29 cellular contexts compared by ENCODE assay signal in the genomic region with DNA sequence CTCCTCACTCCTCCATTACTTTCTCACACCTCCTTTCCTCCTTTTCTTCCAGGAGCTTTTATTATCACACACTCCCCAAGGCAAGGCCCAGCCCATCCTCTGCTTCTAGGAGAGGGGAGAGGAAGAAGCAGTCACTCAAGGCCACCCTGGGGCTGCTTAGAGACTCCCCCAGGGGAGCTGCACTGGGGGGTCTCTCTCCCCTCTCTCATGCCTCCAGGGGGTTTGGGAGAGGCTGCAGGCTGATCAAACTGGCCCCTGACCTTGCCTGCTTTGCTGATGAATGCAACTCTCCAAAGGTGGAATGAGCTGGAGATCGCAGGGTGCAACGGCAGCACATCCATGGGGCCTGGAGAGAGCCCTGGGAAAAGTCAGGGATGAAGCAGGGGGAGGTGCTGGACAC.
DNase-seq lines count a peak whose midpoint lies in the region; TF ChIP-seq lines count a peak whose summit lies in the region.
"Had no signal": no experiment of that assay in that cellular context is flagged by ENCODE, and none has a peak within 500 bp of the region (broad histone marks: within the 10 kb centered on the region; RNA-seq: fewer than 3 reads in every experiment).

No MANE protein-coding gene starts in this region.

- H3K4me2 ChIP-seq in osteoblast (ENCODE audit: insufficient read depth, low read length) = no peak overlapping the region
- H3K4me2 ChIP-seq: A549; BLaER1; BLaER1 treated with 17β-estradiol and CSF1 and Interleukin-3, amounts not matched to agents 10 nM and 100 nM had no signal

- H3K27ac ChIP-seq in HEK293 (ENCODE audit: extremely low read depth, low read depth, low read length) (no peak overlapping the region), osteoblast (ENCODE audit: low read depth, low read length) (no peak overlapping the region)
- H3K27ac ChIP-seq: 22Rv1; A549; BLaER1; BLaER1 treated with 17β-estradiol and CSF1 and Interleukin-3, amounts not matched to agents 10 nM and 100 nM; C4-2B had no signal

- H3K4me1 ChIP-seq in HEK293 (ENCODE audit: control insufficient read depth, insufficient read depth, low read length) (no peaks in the 10 kb centered on the region), osteoblast (ENCODE audit: insufficient read depth, low read length) (no peaks in the 10 kb centered on the region)
- H3K4me1 ChIP-seq: A549, BE2C, Caco-2 had no signal

- no peak for TF ChIP-seq CTCF in HEK293 (tag by site-specific recombination; IDR thresholded peaks at IDR 0.05)
- TF ChIP-seq CTCF in osteoblast (IDR thresholded peaks at IDR 0.05; ENCODE audit: extremely low read depth, low read depth, low read length) = no peak

- H3K9me3 ChIP-seq in HEK293 (ENCODE audit: control insufficient read depth, insufficient read depth, low read depth, low read length) (no peaks in the 10 kb centered on the region), osteoblast (ENCODE audit: low read depth, low read length) (no peaks in the 10 kb centered on the region)
- H3K9me3 ChIP-seq: A549; BE2C; BLaER1; BLaER1 treated with 17β-estradiol and CSF1 and Interleukin-3, amounts not matched to agents 10 nM and 100 nM; Caco-2 had no signal

- H3K36me3 ChIP-seq in HEK293 (ENCODE audit: control insufficient read depth in 2 of 2, insufficient read depth in 1 of 2, low read length in 2 of 2) (no peaks in the 10 kb centered on the region), osteoblast (ENCODE audit: insufficient read depth, low read length) (no peaks in the 10 kb centered on the region)
- H3K36me3 ChIP-seq: BE2C; BLaER1; BLaER1 treated with 17β-estradiol and CSF1 and Interleukin-3, amounts not matched to agents 10 nM and 100 nM had no signal

- H4K20me1 ChIP-seq in osteoblast (ENCODE audit: insufficient read depth, low read length) = no peaks in the 10 kb centered on the region
- H4K20me1 ChIP-seq: BLaER1 had no signal

- DNase-seq in osteoblast (ENCODE audit: insufficient read length, low spot score, missing footprints) (peak; percentile 62), NCI-H187 treated with DMSO at 0.1 percent for 48 hours (lab: John Stamatoyannopoulos, UW) (no peak), NCI-H187 (lab: John Stamatoyannopoulos, UW) (no peak)
- DNase-seq: 8988T; ACHN; AML-193; BE2C; C1 segment of cervical spinal cord; Caco-2; Calu3; CD4-positive, alpha-beta memory T cell; CD4-positive, alpha-beta T cell; CD4-positive, CD25-positive, alpha-beta regulatory T cell; CD8-positive, alpha-beta memory T cell; CD8-positive, alpha-beta T cell; COR-L47; DMS 273 treated with DMSO at 0.1 percent for 48 hours; DMS153; DMS53; DMS79; DMS79 treated with DMSO at 0.1 percent for 48 hours; DND-41; EL had no signal

- H3K4me3 ChIP-seq in HEK293 (ENCODE audit: low read depth, low read length) = no peak overlapping the region
- no peak overlapping the region for H3K4me3 ChIP-seq in osteoblast (ENCODE audit: insufficient read depth, low read length)
- H3K4me3 ChIP-seq: A549; BLaER1; BLaER1 treated with 17β-estradiol and CSF1 and Interleukin-3, amounts not matched to agents 10 nM and 100 nM had no signal

- peaks cover 7% of the 10 kb centered on the region for H3K27me3 ChIP-seq in osteoblast (ENCODE audit: insufficient read depth, low read length)
- H3K27me3 ChIP-seq: BE2C; BLaER1; BLaER1 treated with 17β-estradiol and CSF1 and Interleukin-3, amounts not matched to agents 10 nM and 100 nM had no signal

- no peak overlapping the region for H2AFZ ChIP-seq in osteoblast (ENCODE audit: low read length)

- CTCF ChIA-PET in HEK293 (lab: Yijun Ruan, JAX) = no interaction called here

- no peaks in the 10 kb centered on the region for H3K79me2 ChIP-seq in osteoblast (ENCODE audit: insufficient read depth, low read length)

- POLR2A ChIA-PET in HEK293 (lab: Yijun Ruan, JAX) = no interaction called here

TF ChIP-seq in HEK293, 187 proteins besides CTCF, POLR2A, EP300 and RAD21:
- TF ChIP-seq ZNF19 (tag by site-specific recombination; IDR thresholded peaks at IDR 0.05; ENCODE audit: low read depth) (no peak), GLIS1 (tag by site-specific recombination; IDR thresholded peaks at IDR 0.05) (peak; percentile 57), ZIC2 (tag by site-specific recombination; IDR thresholded peaks at IDR 0.05) (peak; percentile 25; the same call in 1 of the 2 replicates)
- TF ChIP-seq, protein P1, sequence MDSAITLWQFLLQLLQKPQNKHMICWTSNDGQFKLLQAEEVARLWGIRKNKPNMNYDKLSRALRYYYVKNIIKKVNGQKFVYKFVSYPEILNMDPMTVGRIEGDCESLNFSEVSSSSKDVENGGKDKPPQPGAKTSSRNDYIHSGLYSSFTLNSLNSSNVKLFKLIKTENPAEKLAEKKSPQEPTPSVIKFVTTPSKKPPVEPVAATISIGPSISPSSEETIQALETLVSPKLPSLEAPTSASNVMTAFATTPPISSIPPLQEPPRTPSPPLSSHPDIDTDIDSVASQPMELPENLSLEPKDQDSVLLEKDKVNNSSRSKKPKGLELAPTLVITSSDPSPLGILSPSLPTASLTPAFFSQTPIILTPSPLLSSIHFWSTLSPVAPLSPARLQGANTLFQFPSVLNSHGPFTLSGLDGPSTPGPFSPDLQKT (IDR thresholded peaks at IDR 0.05; ENCODE audit: borderline replicate concordance, low read depth, low read length) = no peak
